In the genomic region with DNA sequence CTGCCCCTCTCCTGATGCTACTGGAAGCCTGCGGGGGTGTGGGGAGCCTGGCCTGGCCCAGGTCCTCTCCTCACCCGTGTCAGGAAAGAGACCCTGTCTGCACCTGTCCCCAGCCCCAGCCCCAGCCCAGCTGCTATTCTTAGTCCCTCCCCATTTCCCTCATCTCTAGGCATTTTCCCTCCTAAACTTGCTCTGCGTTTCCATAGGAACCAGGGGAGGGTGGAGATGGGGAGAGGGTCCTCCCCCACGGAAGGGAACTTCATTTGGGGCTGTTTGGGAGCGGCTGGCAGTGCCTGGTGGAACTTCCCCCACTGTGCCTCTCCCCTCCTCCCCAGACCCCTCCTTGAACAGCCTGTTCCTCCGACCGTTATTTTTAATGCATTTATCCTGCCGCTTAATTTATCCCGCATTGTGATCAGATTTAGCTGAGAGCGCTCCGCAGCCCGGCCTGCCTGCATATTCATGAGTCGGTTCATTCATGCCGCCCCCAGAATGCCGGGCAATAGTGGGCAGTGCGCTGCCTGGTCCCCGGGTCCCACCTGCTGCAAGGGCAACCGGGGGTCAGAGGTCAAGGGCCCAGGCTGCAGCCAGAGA, we compare ENCODE assay signal across 21 cellular contexts. TPM values are rescaled to one million over a fixed set of nuclear protein-coding genes. Genes with fewer than 3 reads are reported as not detected.
DNase-seq lines count a peak whose midpoint lies in the region.
"Had no signal": no experiment of that assay in that cellular context is flagged by ENCODE, and none has a peak within 500 bp of the region (broad histone marks: within the 10 kb centered on the region; RNA-seq: fewer than 3 reads in every experiment).

No MANE protein-coding gene starts in this region.

- intact Hi-C loops in head of caudate nucleus (cut with DNase I) (no loop called here), posterior vena cava (cut with DNase I) (no loop called here)

- peak; percentile 47 for DNase-seq in DMS 273 (lab: John Stamatoyannopoulos, UW; ENCODE audit: unreplicated experiment)
- DNase-seq in DMS 273 treated with DMSO at 0.1 percent for 48 hours (lab: John Stamatoyannopoulos, UW), result no peak
- DNase-seq in NCI-H82 (lab: John Stamatoyannopoulos, UW), result peak; percentile 91
- peak in 35 of 42 donors; percentile 21 to 78 (median 49) for DNase-seq in head of caudate nucleus
- DNase-seq in posterior vena cava (ENCODE audit: low spot score), result peak; percentile 56
- DNase-seq in SIG-M5 (lab: John Stamatoyannopoulos, UW), result no peak
- no peak for DNase-seq in NCI-H2029 treated with DMSO at 0.1 percent for 48 hours (lab: John Stamatoyannopoulos, UW)
- no peak for DNase-seq in activated naive CD4-positive, alpha-beta T cell (lab: John Stamatoyannopoulos, UW)
- DNase-seq: activated CD4-positive, alpha-beta memory T cell treated with anti-CD3 and anti-CD28 coated beads for 36 hours; activated naive CD8-positive, alpha-beta T cell treated with anti-CD3 and anti-CD28 coated beads for 36 hours; CD8-positive, alpha-beta memory T cell; DMS79; heart right ventricle; left colon; mesendoderm; NCI-H1436; NCI-H2171; NCI-H69; OCI-M1; pancreas; stimulated activated CD4-positive, alpha-beta T cell treated with anti-CD3 and anti-CD28 coated beads, Interleukin-15, amount 100 ng/mL, for 24 hours had no signal

RNA-seq across cellular contexts. Expression of gene DLGAP4, which starts 31.8 kb away (rescaled TPM):
- total RNA-seq in posterior vena cava, result 100 to 1,000 TPM; 116 to 141 TPM

RNA-seq across cellular contexts. Expression of gene AAR2, which starts 38.1 kb away (rescaled TPM):
- 10 to 100 TPM; 20.4 to 21.4 TPM for total RNA-seq in posterior vena cava

Comparison
In these comparisons a context has a peak if more than half of its experiments do, and no peak if none do; other contexts are left out.
1. DNase-seq: peak in DMS 273 (single experiment), NCI-H82 (single experiment), head of caudate nucleus (35 of 42) and posterior vena cava (single experiment); none in DMS 273 treated with DMSO at 0.1 percent for 48 hours (single experiment), SIG-M5 (single experiment), NCI-H2029 treated with DMSO at 0.1 percent for 48 hours (single experiment) and activated naive CD4-positive, alpha-beta T cell (0 of 4).